In genomic region chr2:172229125-172229524, GRCh38 we compare ENCODE assay signal across 20 cellular contexts.
A peak's percentile ranks its signal among the peaks of the same experiment; 100 is the strongest.
DNase-seq lines count a peak whose midpoint lies in the region; ATAC-seq and TF ChIP-seq lines count a peak whose summit lies in the region.
"Had no signal": no experiment of that assay in that cellular context is flagged by ENCODE, and none has a peak within 500 bp of the region (broad histone marks: within the 10 kb centered on the region; RNA-seq: fewer than 3 reads in every experiment).

No MANE protein-coding gene starts in this region.

- intact Hi-C loops in uterus (cut with DNase I; ENCODE audit: low total_unique reads) = no loop called here

- TF ChIP-seq CTCF in RWPE2 (IDR thresholded peaks at IDR 0.05; ENCODE audit: poor library complexity, severe bottlenecking) (no peak), foreskin keratinocyte (conservative IDR thresholded peaks at IDR 0.05) (no peak), nephron (IDR thresholded peaks at IDR 0.05; ENCODE audit: unreplicated experiment in 3 of 3) (no peak), uterus (IDR thresholded peaks at IDR 0.05) (no peak), GM20000 (IDR thresholded peaks at IDR 0.05; ENCODE audit: extremely low read depth, missing control alignments) (no peak)

- peaks cover 52% of the 10 kb centered on the region for H3K4me1 Mint-ChIP-seq in nephron

- H3K9me3 ChIP-seq in RWPE2 (ENCODE audit: severe bottlenecking) = no peaks in the 10 kb centered on the region
- H3K9me3 ChIP-seq in uterus = no peaks in the 10 kb centered on the region

- peak overlapping the region in 2 of 3 experiments; percentile 20 to 50 for H3K27ac Mint-ChIP-seq in nephron
- H3K27ac Mint-ChIP-seq: B cell, H9 had no signal

- H3K36me3 Mint-ChIP-seq in nephron (ENCODE audit: low read depth) = no peaks in the 10 kb centered on the region
- H3K36me3 Mint-ChIP-seq: CD4-positive, CD25-positive, alpha-beta regulatory T cell had no signal

- DNase-seq in RWPE2 (ENCODE audit: low spot score) (no peak), foreskin keratinocyte (no peak), uterus (no peak), GM20000 (ENCODE audit: low spot score) (no peak), iPS-NIHi11 (ENCODE audit: low spot score) (no peak)
- no peak for DNase-seq in stimulated activated CD4-positive, alpha-beta T cell treated with anti-CD3 and anti-CD28 coated beads, Interleukin-4, amount 100 ng/mL, for 1 hour
- DNase-seq: ACHN; CD4-positive, CD25-positive, alpha-beta regulatory T cell; DMS53; H9; MV-4-11; NCI-H1417; NCI-H187 treated with DMSO at 0.1 percent for 48 hours; NCI-H345; NCI-H526 treated with DMSO at 0.1 percent for 48 hours had no signal

- ATAC-seq in RWPE2 (ENCODE audit: low read depth) = no peak
- ATAC-seq in foreskin keratinocyte = no peak
- no peak for ATAC-seq in GM19035 (IDR thresholded peaks at IDR 0.05; ENCODE audit: unreplicated experiment)
- ATAC-seq: HepG2 had no signal

- no peak overlapping the region for H3K4me3 Mint-ChIP-seq in nephron
- H3K4me3 Mint-ChIP-seq: B cell; CD4-positive, CD25-positive, alpha-beta regulatory T cell; H9 had no signal

- H3K27me3 ChIP-seq in RWPE2 (ENCODE audit: insufficient read depth, poor library complexity, severe bottlenecking) = no peaks in the 10 kb centered on the region
- H3K27me3 ChIP-seq in foreskin keratinocyte = no peaks in the 10 kb centered on the region
- no peaks in the 10 kb centered on the region for H3K27me3 ChIP-seq in uterus

- no peaks in the 10 kb centered on the region for H3K9me3 Mint-ChIP-seq in nephron
- H3K9me3 Mint-ChIP-seq: CD4-positive, CD25-positive, alpha-beta regulatory T cell; H9 had no signal

- no peaks in the 10 kb centered on the region for H3K36me3 ChIP-seq in RWPE2 (ENCODE audit: low read depth)
- H3K36me3 ChIP-seq in uterus = no peaks in the 10 kb centered on the region

- H3K4me1 ChIP-seq in RWPE2 (ENCODE audit: insufficient read depth, poor library complexity, severe bottlenecking) = peaks cover 50% of the 10 kb centered on the region
- peaks cover 59% of the 10 kb centered on the region for H3K4me1 ChIP-seq in foreskin keratinocyte
- no peaks in the 10 kb centered on the region for H3K4me1 ChIP-seq in uterus

- H3K27ac ChIP-seq in RWPE2 (ENCODE audit: poor library complexity, severe bottlenecking) (peak overlapping the region; percentile 84), foreskin keratinocyte (peak overlapping the region; percentile 85), uterus (peak overlapping the region; percentile 55 to 86)
- H3K27ac ChIP-seq: KMS-11 had no signal

- peaks cover 21% of the 10 kb centered on the region for H3K27me3 Mint-ChIP-seq in nephron (ENCODE audit: low read depth)

- H3K4me3 ChIP-seq in RWPE2 (ENCODE audit: severe bottlenecking) (no peak overlapping the region), uterus (no peak overlapping the region)

- TF ChIP-seq POLR2A in uterus (IDR thresholded peaks at IDR 0.05) = no peak
